In the genomic region with DNA sequence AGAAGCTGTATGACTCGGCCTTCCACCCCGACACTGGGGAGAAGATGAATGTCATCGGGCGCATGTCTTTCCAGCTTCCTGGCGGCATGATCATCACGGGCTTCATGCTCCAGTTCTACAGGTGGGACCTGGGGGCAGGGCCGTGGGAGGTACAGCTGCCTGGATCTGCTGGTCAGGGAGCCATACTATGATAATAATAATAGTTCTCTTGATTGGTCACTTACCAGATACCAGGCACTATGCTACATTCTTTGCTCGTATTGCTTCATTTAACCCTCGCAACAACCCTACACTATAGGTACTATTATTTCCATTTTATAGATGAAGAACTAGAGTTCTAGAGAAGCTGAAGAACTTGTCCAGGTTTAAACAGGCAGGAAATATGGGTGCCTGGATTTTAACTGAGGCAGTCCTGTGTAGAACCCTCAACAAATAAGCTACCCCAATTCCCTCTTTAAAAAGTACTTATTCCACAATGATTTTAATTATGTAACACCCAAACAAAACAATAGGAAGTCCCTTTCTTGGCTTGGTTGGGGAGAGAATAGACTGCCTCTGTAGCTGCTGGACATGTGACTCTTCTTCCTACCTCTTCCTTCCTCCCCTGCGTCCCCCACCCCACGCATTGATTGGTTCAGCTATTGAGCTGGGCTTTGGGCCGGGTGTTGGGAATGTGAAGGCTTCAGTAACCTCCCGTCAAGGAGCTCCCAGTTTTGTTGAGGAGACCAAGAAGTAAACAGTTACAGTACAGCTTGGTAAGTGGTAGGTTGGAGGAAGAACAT, we compare ENCODE assay signal across 1 cellular context.
TF ChIP-seq lines count a peak whose summit lies in the region.

No MANE protein-coding gene starts in this region.

TF ChIP-seq in WTC11, 78 proteins besides CTCF, POLR2A, EP300 and RAD21 (continued from another document):
- TF ChIP-seq ARID4B (CRISPR knock-in tag; IDR thresholded peaks at IDR 0.05; ENCODE audit: borderline replicate concordance) (no peak), MLX (CRISPR knock-in tag; IDR thresholded peaks at IDR 0.05) (no peak), SMAD3 (CRISPR knock-in tag; IDR thresholded peaks at IDR 0.05; ENCODE audit: borderline replicate concordance) (no peak), ZNF232 (CRISPR knock-in tag; IDR thresholded peaks at IDR 0.05) (no peak), GRHL2 (CRISPR knock-in tag; IDR thresholded peaks at IDR 0.05; ENCODE audit: insufficient replicate concordance, severe bottlenecking) (no peak), SOX15 (CRISPR knock-in tag; IDR thresholded peaks at IDR 0.05) (no peak), ZNF317 (CRISPR knock-in tag; IDR thresholded peaks at IDR 0.05; ENCODE audit: borderline replicate concordance, low read depth) (no peak), ZNF138 (CRISPR knock-in tag; conservative IDR thresholded peaks at IDR 0.05) (no peak), HMGA2 (CRISPR knock-in tag; IDR thresholded peaks at IDR 0.05) (no peak), ETV6 (CRISPR knock-in tag; IDR thresholded peaks at IDR 0.05) (no peak), NFATC4 (CRISPR knock-in tag; IDR thresholded peaks at IDR 0.05) (no peak), EMX1 (CRISPR knock-in tag; IDR thresholded peaks at IDR 0.05) (no peak)
- TF ChIP-seq, protein P1, sequence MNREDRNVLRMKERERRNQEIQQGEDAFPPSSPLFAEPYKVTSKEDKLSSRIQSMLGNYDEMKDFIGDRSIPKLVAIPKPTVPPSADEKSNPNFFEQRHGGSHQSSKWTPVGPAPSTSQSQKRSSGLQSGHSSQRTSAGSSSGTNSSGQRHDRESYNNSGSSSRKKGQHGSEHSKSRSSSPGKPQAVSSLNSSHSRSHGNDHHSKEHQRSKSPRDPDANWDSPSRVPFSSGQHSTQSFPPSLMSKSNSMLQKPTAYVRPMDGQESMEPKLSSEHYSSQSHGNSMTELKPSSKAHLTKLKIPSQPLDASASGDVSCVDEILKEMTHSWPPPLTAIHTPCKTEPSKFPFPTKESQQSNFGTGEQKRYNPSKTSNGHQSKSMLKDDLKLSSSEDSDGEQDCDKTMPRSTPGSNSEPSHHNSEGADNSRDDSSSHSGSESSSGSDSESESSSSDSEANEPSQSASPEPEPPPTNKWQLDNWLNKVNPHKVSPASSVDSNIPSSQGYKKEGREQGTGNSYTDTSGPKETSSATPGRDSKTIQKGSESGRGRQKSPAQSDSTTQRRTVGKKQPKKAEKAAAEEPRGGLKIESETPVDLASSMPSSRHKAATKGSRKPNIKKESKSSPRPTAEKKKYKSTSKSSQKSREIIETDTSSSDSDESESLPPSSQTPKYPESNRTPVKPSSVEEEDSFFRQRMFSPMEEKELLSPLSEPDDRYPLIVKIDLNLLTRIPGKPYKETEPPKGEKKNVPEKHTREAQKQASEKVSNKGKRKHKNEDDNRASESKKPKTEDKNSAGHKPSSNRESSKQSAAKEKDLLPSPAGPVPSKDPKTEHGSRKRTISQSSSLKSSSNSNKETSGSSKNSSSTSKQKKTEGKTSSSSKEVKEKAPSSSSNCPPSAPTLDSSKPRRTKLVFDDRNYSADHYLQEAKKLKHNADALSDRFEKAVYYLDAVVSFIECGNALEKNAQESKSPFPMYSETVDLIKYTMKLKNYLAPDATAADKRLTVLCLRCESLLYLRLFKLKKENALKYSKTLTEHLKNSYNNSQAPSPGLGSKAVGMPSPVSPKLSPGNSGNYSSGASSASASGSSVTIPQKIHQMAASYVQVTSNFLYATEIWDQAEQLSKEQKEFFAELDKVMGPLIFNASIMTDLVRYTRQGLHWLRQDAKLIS (CRISPR knock-in tag; IDR thresholded peaks at IDR 0.05; ENCODE audit: borderline replicate concordance) = no peak
- TF ChIP-seq, protein P2, sequence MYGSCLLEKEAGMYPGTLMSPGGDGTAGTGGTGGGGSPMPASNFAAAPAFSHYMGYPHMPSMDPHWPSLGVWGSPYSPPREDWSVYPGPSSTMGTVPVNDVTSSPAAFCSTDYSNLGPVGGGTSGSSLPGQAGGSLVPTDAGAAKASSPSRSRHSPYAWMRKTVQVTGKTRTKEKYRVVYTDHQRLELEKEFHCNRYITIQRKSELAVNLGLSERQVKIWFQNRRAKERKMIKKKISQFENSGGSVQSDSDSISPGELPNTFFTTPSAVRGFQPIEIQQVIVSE (CRISPR knock-in tag; IDR thresholded peaks at IDR 0.05; ENCODE audit: borderline replicate concordance) = no peak
